Comparison of ENCODE assay signal across 9 cellular contexts in genomic region chr11:57566564-57567209, GRCh38. TPM values are rescaled to one million over a fixed set of nuclear protein-coding genes. Genes with fewer than 3 reads are reported as not detected.
DNase-seq lines count a peak whose midpoint lies in the region; ATAC-seq, FAIRE-seq and TF ChIP-seq lines count a peak whose summit lies in the region.
"Had no signal": no experiment of that assay in that cellular context is flagged by ENCODE, and none has a peak within 500 bp of the region (broad histone marks: within the 10 kb centered on the region; RNA-seq: fewer than 3 reads in every experiment).

No MANE protein-coding gene starts in this region.

- no peak overlapping the region for H2AFZ ChIP-seq in neuronal stem cell (ENCODE audit: low read length)

- H3K23ac ChIP-seq in neuronal stem cell (ENCODE audit: low read depth, low read length, poor library complexity): no peak overlapping the region

- H3K9ac ChIP-seq in neuronal stem cell (ENCODE audit: low read depth, low read length, poor library complexity): no peak overlapping the region

- 70 to 78% methylated on average over 5 to 6 of the region's 6 CpGs for WGBS in ectodermal cell, 2 experiments
- WGBS in neuronal stem cell (ENCODE audit: extremely low coverage in 2 of 2, insufficient read length in 2 of 2, insufficient replicate concordance in 1 of 2), 2 donors: no CpG with 5 or more reads among the region's 6 CpGs

- H2BK120ac ChIP-seq in neuronal stem cell (ENCODE audit: low read depth, low read length): no peak overlapping the region

- no peak overlapping the region for H4K91ac ChIP-seq in neuronal stem cell (ENCODE audit: low read depth, low read length, poor library complexity)

- H2BK5ac ChIP-seq in neuronal stem cell (ENCODE audit: low read length): no peak overlapping the region

- POLR2A ChIA-PET in Panc1 (lab: Charles Lee): no interaction called here

- FAIRE-seq in urothelium cell line (lab: Jason Lieb, UNC): no peak

- TF ChIP-seq CTCF in Panc1 (IDR thresholded peaks at IDR 0.05): no peak

- H3K9me3 ChIP-seq in Panc1 (ENCODE audit: control insufficient read depth, insufficient read depth, low read depth, low read length) (no peaks in the 10 kb centered on the region), ectodermal cell (ENCODE audit: control insufficient read depth, low read length) (no peaks in the 10 kb centered on the region), neuronal stem cell (replicated peaks in 1 of 2; ENCODE audit: control insufficient read depth in 2 of 2, insufficient read depth in 1 of 2, low read depth in 1 of 2, low read length in 2 of 2) (peaks cover 0 to under 1% of the 10 kb centered on the region in 2 donors)

- H3K27ac ChIP-seq in Panc1 (ENCODE audit: low read length) (peak overlapping the region; percentile 77), ectodermal cell (ENCODE audit: insufficient read depth, low read depth, low read length, poor library complexity, severe bottlenecking) (no peak overlapping the region), neuronal stem cell (replicated peaks; ENCODE audit: low read length) (peak overlapping the region; percentile 11)

- H3K79me1 ChIP-seq in neuronal stem cell (ENCODE audit: low read depth, low read length): peaks cover 5% of the 10 kb centered on the region

- ATAC-seq in Panc1 (no peak), GM21619 (IDR thresholded peaks at IDR 0.05; ENCODE audit: unreplicated experiment) (no peak), HG03521 (IDR thresholded peaks at IDR 0.05; ENCODE audit: unreplicated experiment) (no peak)

- BruUV-seq in Panc1 (replicated peaks; lab: Mats Ljungman, UMichigan): no TSS peak

- no peaks in the 10 kb centered on the region; the same call in 1 of the 2 replicates for H3K36me3 ChIP-seq in Panc1 (ENCODE audit: control insufficient read depth, insufficient read depth, low read length)
- no peaks in the 10 kb centered on the region for H3K36me3 ChIP-seq in ectodermal cell (ENCODE audit: control insufficient read depth, insufficient read depth, low read length)
- peaks cover 0 to 16% of the 10 kb centered on the region in 2 donors for H3K36me3 ChIP-seq in neuronal stem cell (replicated peaks in 1 of 2; ENCODE audit: control insufficient read depth in 2 of 2, insufficient read depth in 2 of 2, low read length in 2 of 2)

- no peak overlapping the region for H3K14ac ChIP-seq in neuronal stem cell (ENCODE audit: low read length)

- H3K18ac ChIP-seq in neuronal stem cell (ENCODE audit: low read length): no peak overlapping the region

- H3K4ac ChIP-seq in neuronal stem cell (ENCODE audit: low read length): no peak overlapping the region

- H3K4me3 ChIP-seq in Panc1 (ENCODE audit: low read depth in 2 of 2, low read length in 2 of 2) (peak overlapping the region; percentile 68 to 82), ectodermal cell (ENCODE audit: insufficient read depth, low read depth, low read length) (peak overlapping the region; percentile 82), neuronal stem cell (ENCODE audit: low read length in 2 of 2) (peak overlapping the region; percentile 96 to 98)

- H2BK15ac ChIP-seq in neuronal stem cell (ENCODE audit: low read length): no peak overlapping the region

- H2AK5ac ChIP-seq in neuronal stem cell (ENCODE audit: low read depth, low read length): peak overlapping the region; percentile 57

- intact Hi-C loops in Panc1 (cut with micrococcal nuclease; ENCODE audit: unreplicated experiment): loop anchor here (10.0 kb wide), 1 partner anchor 222 kb away; no protein-coding TSS in a partner anchor

- peak overlapping the region; percentile 96 for H3K4me2 ChIP-seq in neuronal stem cell (ENCODE audit: insufficient read depth, low read length, poor library complexity, severe bottlenecking)

- peak; percentile 12 for DNase-seq in EL
- DNase-seq in Panc1 (ENCODE audit: low read depth, low spot score): no peak
- no peak for DNase-seq in neuronal stem cell (ENCODE audit: low spot score)
- no peak for DNase-seq in urothelium cell line (ENCODE audit: low spot score)
- DNase-seq in activated CD4-positive, CD25-positive, alpha-beta regulatory T cell (lab: John Stamatoyannopoulos, UW): no peak

- in situ Hi-C loops in Panc1 (cut with HindIII; ENCODE audit: low pct_unique_long_range_greater_than_20kb, low sequenced_read_pairs): no loop called here

- no peak overlapping the region for H4K8ac ChIP-seq in neuronal stem cell (ENCODE audit: low read depth, low read length)

- peaks cover 12% of the 10 kb centered on the region for H3K4me1 ChIP-seq in Panc1 (ENCODE audit: control insufficient read depth, insufficient read depth, low read length)
- H3K4me1 ChIP-seq in ectodermal cell (ENCODE audit: control insufficient read depth, insufficient read depth, low read length): peaks cover 17% of the 10 kb centered on the region
- peaks cover 15 to 22% of the 10 kb centered on the region in 2 donors for H3K4me1 ChIP-seq in neuronal stem cell (ENCODE audit: control insufficient read depth in 2 of 2, insufficient read depth in 1 of 2, low read depth in 1 of 2, low read length in 2 of 2)

- CTCF ChIA-PET in Panc1 (lab: Charles Lee): interaction anchor here (2.2 to 3.5 kb wide), 2 partner anchors 74 to 77 kb away, joined by 12 to 31 read pairs; no protein-coding TSS in a partner anchor

- no peaks in the 10 kb centered on the region for H3K27me3 ChIP-seq in Panc1 (ENCODE audit: control insufficient read depth, insufficient read depth, low read length)
- no peaks in the 10 kb centered on the region for H3K27me3 ChIP-seq in ectodermal cell (ENCODE audit: control insufficient read depth, insufficient read depth, low read length, poor library complexity, severe bottlenecking)
- no peaks in the 10 kb centered on the region for H3K27me3 ChIP-seq in neuronal stem cell (ENCODE audit: control insufficient read depth in 3 of 3, insufficient read depth in 3 of 3, low read depth in 1 of 3, low read length in 3 of 3)

- no peak overlapping the region for H2BK12ac ChIP-seq in neuronal stem cell (ENCODE audit: low read length)

RNA-seq across cellular contexts. Expression of gene UBE2L6, which starts 0.8 kb away (rescaled TPM):
- total RNA-seq in Panc1 (2021; ENCODE audit: unreplicated experiment): 19.1 TPM
- 32.3 TPM for polyA plus RNA-seq in Panc1 (2012; ENCODE audit: insufficient read length)
- 124 TPM for polyA plus RNA-seq in ectodermal cell (2013, experiment 1 of 4)
- 123 TPM for polyA plus RNA-seq in ectodermal cell (2013, experiment 2 of 4)
- 92.9 TPM for polyA plus RNA-seq in ectodermal cell (2013, experiment 3 of 4)
- polyA plus RNA-seq in ectodermal cell (2013, experiment 4 of 4): 98.7 TPM
- polyA plus RNA-seq in neuronal stem cell (2013, experiment 1 of 2): 138 TPM
- 134 TPM for polyA plus RNA-seq in neuronal stem cell (2013, experiment 2 of 2)

RNA-seq across cellular contexts. Expression of gene SMTNL1, which starts 29.3 kb away (rescaled TPM):
- not detected for total RNA-seq in Panc1 (2021; ENCODE audit: unreplicated experiment)
- not detected for polyA plus RNA-seq in Panc1 (2012; ENCODE audit: insufficient read length)
- 1.2 TPM for polyA plus RNA-seq in ectodermal cell (2013, experiment 1 of 4)
- 1.4 TPM for polyA plus RNA-seq in ectodermal cell (2013, experiment 2 of 4)
- polyA plus RNA-seq in ectodermal cell (2013, experiment 3 of 4): 1.0 TPM
- 0.28 TPM for polyA plus RNA-seq in ectodermal cell (2013, experiment 4 of 4)
- polyA plus RNA-seq in neuronal stem cell (2013, experiment 1 of 2): 0.26 TPM
- polyA plus RNA-seq in neuronal stem cell (2013, experiment 2 of 2): 0.18 TPM
- total RNA-seq: renal cortical epithelial cell had no signal

RNA-seq across cellular contexts. Expression of gene SERPING1, which starts 30.8 kb away (rescaled TPM):
- total RNA-seq in Panc1 (2021; ENCODE audit: unreplicated experiment): 1.3 TPM
- polyA plus RNA-seq in Panc1 (2012; ENCODE audit: insufficient read length): 2.5 TPM
- polyA plus RNA-seq in ectodermal cell (2013, experiment 1 of 4): 110 TPM
- 98.4 TPM for polyA plus RNA-seq in ectodermal cell (2013, experiment 2 of 4)
- 111 TPM for polyA plus RNA-seq in ectodermal cell (2013, experiment 3 of 4)
- polyA plus RNA-seq in ectodermal cell (2013, experiment 4 of 4): 127 TPM
- 78.6 TPM for polyA plus RNA-seq in neuronal stem cell (2013, experiment 1 of 2)
- 79.6 TPM for polyA plus RNA-seq in neuronal stem cell (2013, experiment 2 of 2)

RNA-seq across cellular contexts. Expression of gene TIMM10, which starts 36.1 kb away (rescaled TPM):
- 152 TPM for total RNA-seq in Panc1 (2021; ENCODE audit: unreplicated experiment)
- 107 TPM for polyA plus RNA-seq in Panc1 (2012; ENCODE audit: insufficient read length)
- polyA plus RNA-seq in ectodermal cell (2013, experiment 1 of 4): 43.2 TPM
- 40.4 TPM for polyA plus RNA-seq in ectodermal cell (2013, experiment 2 of 4)
- 40.3 TPM for polyA plus RNA-seq in ectodermal cell (2013, experiment 3 of 4)
- polyA plus RNA-seq in ectodermal cell (2013, experiment 4 of 4): 44.1 TPM
- polyA plus RNA-seq in neuronal stem cell (2013, experiment 1 of 2): 61.5 TPM
- polyA plus RNA-seq in neuronal stem cell (2013, experiment 2 of 2): 58.6 TPM

RNA-seq across cellular contexts. Expression of gene SLC43A1, which starts 51.2 kb away (rescaled TPM):
- 2.0 TPM for total RNA-seq in Panc1 (2021; ENCODE audit: unreplicated experiment)
- polyA plus RNA-seq in Panc1 (2012; ENCODE audit: insufficient read length): 2.9 TPM
- polyA plus RNA-seq in ectodermal cell (2013, experiment 1 of 4): 1.4 TPM
- polyA plus RNA-seq in ectodermal cell (2013, experiment 2 of 4): 0.71 TPM
- 1.3 TPM for polyA plus RNA-seq in ectodermal cell (2013, experiment 3 of 4)
- polyA plus RNA-seq in ectodermal cell (2013, experiment 4 of 4): 1.5 TPM
- polyA plus RNA-seq in neuronal stem cell (2013, experiment 1 of 2): 0.63 TPM
- polyA plus RNA-seq in neuronal stem cell (2013, experiment 2 of 2): 0.73 TPM
